In the genomic region with DNA sequence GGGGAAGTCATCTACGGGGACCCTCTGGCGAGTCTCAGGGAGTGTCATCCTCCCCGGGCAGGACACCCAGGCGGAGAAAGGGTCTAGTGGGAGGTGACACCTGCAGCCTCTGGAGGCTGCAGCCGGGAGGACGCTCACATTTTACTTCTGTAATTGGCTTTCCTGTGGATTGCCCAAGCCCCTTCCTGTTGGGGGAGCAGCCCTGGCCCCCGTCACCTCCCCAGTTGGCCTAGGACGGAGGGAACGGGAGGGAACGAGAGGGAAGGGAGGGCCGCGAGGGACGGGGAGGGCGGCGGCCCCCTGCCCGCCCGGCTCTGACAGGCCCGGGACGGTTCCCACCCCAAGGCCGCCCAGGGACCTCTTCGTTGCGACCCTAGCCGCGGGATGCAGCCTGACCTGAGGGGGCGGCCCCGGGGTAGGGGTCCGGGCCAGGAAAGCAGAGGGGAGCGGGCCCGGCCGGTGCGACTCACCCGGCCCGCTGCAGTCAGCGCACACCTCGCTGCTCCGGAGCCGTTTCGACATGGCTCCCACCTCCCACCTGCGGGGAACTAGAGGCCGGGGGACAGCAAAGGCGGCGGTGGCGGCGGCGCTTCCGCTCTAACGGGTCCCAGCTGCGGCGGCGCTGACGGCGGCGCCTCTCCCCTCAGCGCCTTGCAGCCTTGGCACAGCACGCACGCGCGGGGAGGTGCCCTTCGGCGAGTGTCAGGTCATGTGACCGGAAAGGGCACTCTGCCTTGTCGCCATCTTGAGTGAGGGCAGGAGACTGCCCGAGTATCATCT, we compare ENCODE assay signal across 8 cellular contexts. TPM values are rescaled to one million over a fixed set of nuclear protein-coding genes. Genes with fewer than 3 reads are reported as not detected.
A peak's percentile ranks its signal among the peaks of the same experiment; 100 is the strongest.
DNase-seq lines count a peak whose midpoint lies in the region; TF ChIP-seq lines count a peak whose summit lies in the region.

A gene with protein sequence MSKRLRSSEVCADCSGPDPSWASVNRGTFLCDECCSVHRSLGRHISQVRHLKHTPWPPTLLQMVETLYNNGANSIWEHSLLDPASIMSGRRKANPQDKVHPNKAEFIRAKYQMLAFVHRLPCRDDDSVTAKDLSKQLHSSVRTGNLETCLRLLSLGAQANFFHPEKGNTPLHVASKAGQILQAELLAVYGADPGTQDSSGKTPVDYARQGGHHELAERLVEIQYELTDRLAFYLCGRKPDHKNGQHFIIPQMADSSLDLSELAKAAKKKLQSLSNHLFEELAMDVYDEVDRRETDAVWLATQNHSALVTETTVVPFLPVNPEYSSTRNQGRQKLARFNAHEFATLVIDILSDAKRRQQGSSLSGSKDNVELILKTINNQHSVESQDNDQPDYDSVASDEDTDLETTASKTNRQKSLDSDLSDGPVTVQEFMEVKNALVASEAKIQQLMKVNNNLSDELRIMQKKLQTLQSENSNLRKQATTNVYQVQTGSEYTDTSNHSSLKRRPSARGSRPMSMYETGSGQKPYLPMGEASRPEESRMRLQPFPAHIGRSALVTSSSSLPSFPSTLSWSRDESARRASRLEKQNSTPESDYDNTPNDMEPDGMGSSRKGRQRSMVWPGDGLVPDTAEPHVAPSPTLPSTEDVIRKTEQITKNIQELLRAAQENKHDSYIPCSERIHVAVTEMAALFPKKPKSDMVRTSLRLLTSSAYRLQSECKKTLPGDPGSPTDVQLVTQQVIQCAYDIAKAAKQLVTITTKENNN (minus strand): TSS at position 666 of the 780 bp plus-strand sequence. CDS start 144 bp downstream, at position 522.

- peak within 1 kb of the TSS; percentile 88 for H2AFZ ChIP-seq in GM23248

- H3K27me3 ChIP-seq in GM23248 (replicated peaks; ENCODE audit: insufficient read depth) (no peaks in the 10 kb centered on the region), esophagus squamous epithelium (no peaks in the 10 kb centered on the region)

- peaks cover 75% of the 10 kb centered on the region for H3K79me2 ChIP-seq in GM23248 (ENCODE audit: insufficient read depth)

- peak within 1 kb of the TSS; percentile 99 for H3K4me2 ChIP-seq in GM23248 (ENCODE audit: unreplicated experiment)

- no peaks in the 10 kb centered on the region for H3K9me2 ChIP-seq in GM23248 (ENCODE audit: insufficient read depth)

- H3K36me3 ChIP-seq in GM23248 (ENCODE audit: low read depth) (peaks cover under 1% of the 10 kb centered on the region; the same call in 1 of the 2 replicates), esophagus squamous epithelium (peaks cover 0 to 8% (median 0%) of the 10 kb centered on the region in 3 donors)

- H3K9me3 ChIP-seq in GM23248 (ENCODE audit: low read depth) (no peaks in the 10 kb centered on the region), esophagus squamous epithelium (no peaks in the 10 kb centered on the region)

- intact Hi-C loops in esophagus squamous epithelium (cut with DNase I): no loop called here

- TF ChIP-seq CTCF in esophagus squamous epithelium (IDR thresholded peaks at IDR 0.05): peak in 1 of 6 experiments; percentile 12

- peaks cover 34% of the 10 kb centered on the region for H3F3A ChIP-seq in GM23248 (ENCODE audit: insufficient read depth)

- in situ Hi-C loops in GM23248 (cut with MboI): no loop called here

- H3K4me3 ChIP-seq in GM23248 (peak within 1 kb of the TSS; percentile 85), esophagus squamous epithelium (peak within 1 kb of the TSS; percentile 84 to 99 (median 96))

- DNase-seq in DMS53 treated with DMSO at 0.1 percent for 48 hours (lab: John Stamatoyannopoulos, UW; ENCODE audit: unreplicated experiment): peak; percentile 95
- peak; percentile 96 for DNase-seq in GM23248
- peak; percentile 90 to 91 for DNase-seq in Kasumi-1 (lab: John Stamatoyannopoulos, UW)
- DNase-seq in RKO (ENCODE audit: low spot score): peak; percentile 95
- DNase-seq in activated T-helper 1 cell treated with Interleukin-2 at 50 U/mL for 16 hours (ENCODE audit: low read depth): peak; percentile 93
- DNase-seq in esophagus squamous epithelium (lab: John Stamatoyannopoulos, UW): peak; percentile 74
- peak; percentile 94 for DNase-seq in myocyte (ENCODE audit: low read depth)
- peak; percentile 91 to 93 for DNase-seq in stimulated activated CD8-positive, alpha-beta memory T cell treated with anti-CD3 and anti-CD28 coated beads, Interleukin-7, amount 100 ng/mL, for 4 hours (ENCODE audit: low read depth in 2 of 2)

- H4K20me1 ChIP-seq in GM23248 (ENCODE audit: insufficient read depth): no peaks in the 10 kb centered on the region

- H3K9ac ChIP-seq in GM23248: peak within 1 kb of the TSS; percentile 81

- TF ChIP-seq POLR2A in esophagus squamous epithelium (IDR thresholded peaks at IDR 0.05): peak in 2 of 4 donors; percentile 67 to 88

- 0 to 1% methylated on average over 33 to 61 of the region's 63 CpGs for whole genome bisulfite sequencing in GM23248 (ENCODE audit: low coverage in 1 of 2, low lambda C conversion rate in 2 of 2, missing lambda C conversion rate in 2 of 2), 2 experiments
- 0% methylated on average over 3 to 6 of the region's 63 CpGs for WGBS in esophagus squamous epithelium, 2 donors

- H3K4me1 ChIP-seq in GM23248 (ENCODE audit: insufficient read depth) (peaks cover 39% of the 10 kb centered on the region), esophagus squamous epithelium (peaks cover 4 to 60% (median 27%) of the 10 kb centered on the region in 3 donors)

- H3K27ac ChIP-seq in GM23248 (0 out of 2 replicates have a peak within 1 kb of the TSS, but pooled peaks have one; percentile 12), esophagus squamous epithelium (peak within 1 kb of the TSS; percentile 84 to 93 (median 92))

RNA-seq across cellular contexts. Expression of the gene that starts here (rescaled TPM):
- total RNA-seq in GM23248 (2014; rRNA removed; shearing (Covaris generic)): 23.4 and 26.4 TPM in 2 replicates
- 42.1 TPM in 2 replicates for polyA plus RNA-seq in GM23248 (2016; fragmentation: Nextera tagmentation; extraction: Ambion mirVana)
- 10 to 100 TPM; 14.1 to 31.9 (median 21.0) TPM for total RNA-seq in esophagus squamous epithelium
- total RNA-seq in myocyte: 26.7 and 34.2 TPM in 2 replicates
- 24.3 TPM for polyA plus RNA-seq in myocyte (2012)

Comparison
In these comparisons a context has a peak if more than half of its experiments do, and no peak if none do; other contexts are left out.
1. Peak in every context shown above with its lines: DNase-seq, H3K4me3 ChIP-seq and H3K27ac ChIP-seq.